14 cellular contexts compared by ENCODE assay signal in the genomic region with DNA sequence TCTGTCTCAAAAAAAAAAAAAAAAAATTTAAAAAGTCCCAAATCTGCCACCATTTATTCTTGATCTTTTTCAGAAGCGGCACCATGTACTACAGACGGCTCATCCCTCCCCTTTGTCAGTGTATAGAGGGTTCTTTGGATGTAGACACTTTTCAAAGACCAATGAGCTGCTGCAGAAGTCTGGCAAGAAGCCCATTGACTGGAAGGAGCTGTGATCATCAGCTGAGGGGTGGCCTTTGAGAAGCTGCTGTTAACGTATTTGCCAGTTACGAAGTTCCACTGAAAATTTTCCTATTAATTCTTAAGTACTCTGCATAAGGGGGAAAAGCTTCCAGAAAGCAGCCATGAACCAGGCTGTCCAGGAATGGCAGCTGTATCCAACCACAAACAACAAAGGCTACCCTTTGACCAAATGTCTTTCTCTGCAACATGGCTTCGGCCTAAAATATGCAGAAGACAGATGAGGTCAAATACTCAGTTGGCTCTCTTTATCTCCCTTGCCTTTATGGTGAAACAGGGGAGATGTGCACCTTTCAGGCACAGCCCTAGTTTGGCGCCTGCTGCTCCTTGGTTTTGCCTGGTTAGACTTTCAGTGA. TPM values are rescaled to one million over a fixed set of nuclear protein-coding genes. Genes with fewer than 3 reads are reported as not detected.
DNase-seq lines count a peak whose midpoint lies in the region; ATAC-seq and TF ChIP-seq lines count a peak whose summit lies in the region.
"Had no signal": no experiment of that assay in that cellular context is flagged by ENCODE, and none has a peak within 500 bp of the region (broad histone marks: within the 10 kb centered on the region; RNA-seq: fewer than 3 reads in every experiment).

No MANE protein-coding gene starts in this region.

- H3K27me3 Mint-ChIP-seq in naive thymus-derived CD8-positive, alpha-beta T cell: no peaks in the 10 kb centered on the region
- no peaks in the 10 kb centered on the region for H3K27me3 Mint-ChIP-seq in effector memory CD8-positive, alpha-beta T cell

- H3K4me3 Mint-ChIP-seq in naive thymus-derived CD8-positive, alpha-beta T cell: peak overlapping the region in 4 of 10 donors; percentile 73 to 88 (median 80)
- H3K4me3 Mint-ChIP-seq in effector memory CD8-positive, alpha-beta T cell: no peak overlapping the region

- DNase-seq in heart left ventricle (no peak), left ventricle myocardium superior (no peak), coronary artery (ENCODE audit: low spot score) (no peak), vagina (ENCODE audit: extremely low spot score in 2 of 2) (no peak), ovary (no peak)
- no peak for DNase-seq in naive thymus-derived CD8-positive, alpha-beta T cell
- no peak for DNase-seq in effector memory CD8-positive, alpha-beta T cell
- DNase-seq: activated naive CD4-positive, alpha-beta T cell treated with anti-CD3 and anti-CD28 coated beads, Interleukin-2, amount 50 U/mL, for 16 hours; Kasumi-1; mesendoderm; NCI-H526 treated with DMSO at 0.1 percent for 48 hours; stimulated activated CD4-positive, alpha-beta T cell treated with anti-CD3 and anti-CD28 coated beads, Interleukin-4, amount 100 ng/mL, for 4 hours had no signal

- H3K9me3 ChIP-seq in heart left ventricle: no peaks in the 10 kb centered on the region
- no peaks in the 10 kb centered on the region for H3K9me3 ChIP-seq in vagina
- no peaks in the 10 kb centered on the region for H3K9me3 ChIP-seq in ovary

- no peaks in the 10 kb centered on the region for H3K9me3 Mint-ChIP-seq in naive thymus-derived CD8-positive, alpha-beta T cell
- H3K9me3 Mint-ChIP-seq in effector memory CD8-positive, alpha-beta T cell: no peaks in the 10 kb centered on the region

- TF ChIP-seq EP300 in ovary (IDR thresholded peaks at IDR 0.05): no peak

- H3K27ac ChIP-seq in heart left ventricle: peak overlapping the region; percentile 88 to 99 (median 94)
- H3K27ac ChIP-seq in coronary artery: peak overlapping the region; percentile 81 to 94
- peak overlapping the region; percentile 91 for H3K27ac ChIP-seq in vagina
- H3K27ac ChIP-seq in ovary: peak overlapping the region in 1 of 2 donors; percentile 82
- H3K27ac ChIP-seq: VCaP had no signal

- peaks cover 0 to 27% (median 17%) of the 10 kb centered on the region in 4 donors for H3K4me1 Mint-ChIP-seq in naive thymus-derived CD8-positive, alpha-beta T cell
- H3K4me1 Mint-ChIP-seq in effector memory CD8-positive, alpha-beta T cell (ENCODE audit: low read depth in 2 of 2): peaks cover 0 to 8% of the 10 kb centered on the region in 2 donors

- ATAC-seq in heart left ventricle (no peak), left ventricle myocardium superior (no peak), HG02798 (IDR thresholded peaks at IDR 0.05; ENCODE audit: poor library complexity, unreplicated experiment) (no peak)
- no peak for ATAC-seq in naive thymus-derived CD8-positive, alpha-beta T cell
- ATAC-seq in effector memory CD8-positive, alpha-beta T cell (replicated peaks): no peak

- H3K4me1 ChIP-seq in heart left ventricle (peaks cover 0 to 42% (median 31%) of the 10 kb centered on the region in 12 donors), vagina (peaks cover 38% of the 10 kb centered on the region), ovary (ENCODE audit: insufficient read depth) (peaks cover 11% of the 10 kb centered on the region)

- TF ChIP-seq CTCF in heart left ventricle (IDR thresholded peaks at IDR 0.05) (no peak), coronary artery (IDR thresholded peaks at IDR 0.05) (no peak), vagina (IDR thresholded peaks at IDR 0.05) (no peak), ovary (IDR thresholded peaks at IDR 0.05) (no peak)

- peaks cover 0 to 40% (median 6%) of the 10 kb centered on the region in 3 donors for H3K36me3 Mint-ChIP-seq in naive thymus-derived CD8-positive, alpha-beta T cell
- H3K36me3 Mint-ChIP-seq in effector memory CD8-positive, alpha-beta T cell (ENCODE audit: insufficient read depth): peaks cover 34% of the 10 kb centered on the region

- H3K4me3 ChIP-seq in heart left ventricle (no peak overlapping the region), coronary artery (no peak overlapping the region), vagina (no peak overlapping the region), ovary (no peak overlapping the region)

- peaks cover 0 to 51% (median 42%) of the 10 kb centered on the region in 9 donors for H3K36me3 ChIP-seq in heart left ventricle
- H3K36me3 ChIP-seq in vagina: peaks cover 0 to 29% of the 10 kb centered on the region in 2 donors
- H3K36me3 ChIP-seq in ovary: no peaks in the 10 kb centered on the region

- peak overlapping the region in 9 of 10 donors; percentile 62 to 94 (median 85) for H3K27ac Mint-ChIP-seq in naive thymus-derived CD8-positive, alpha-beta T cell
- H3K27ac Mint-ChIP-seq in effector memory CD8-positive, alpha-beta T cell: no peak overlapping the region

- no peak for TF ChIP-seq POLR2A in heart left ventricle (IDR thresholded peaks at IDR 0.05)
- TF ChIP-seq POLR2A in vagina (IDR thresholded peaks at IDR 0.05): no peak
- no peak for TF ChIP-seq POLR2A in ovary (IDR thresholded peaks at IDR 0.05)

- POLR2A ChIA-PET in naive thymus-derived CD8-positive, alpha-beta T cell (lab: Charles Lee): no interaction called here

- H3K27me3 ChIP-seq in heart left ventricle (no peaks in the 10 kb centered on the region), vagina (no peaks in the 10 kb centered on the region), ovary (no peaks in the 10 kb centered on the region)

- intact Hi-C loops in heart left ventricle (cut with DNase I): loop anchor here in 7 of 10 donors (2.0 to 10.0 kb wide), 5 partner anchors 42 to 275 kb away; no protein-coding TSS in a partner anchor
- intact Hi-C loops in left ventricle myocardium superior (cut with micrococcal nuclease): no loop called here
- intact Hi-C loops in vagina (cut with DNase I): loop anchor here (5.0 kb wide), 1 partner anchor 42 kb away; no protein-coding TSS in a partner anchor
- intact Hi-C loops in ovary (cut with DNase I): loop anchor here in 3 of 4 donors (2.0 to 10.0 kb wide), 3 partner anchors 45 to 275 kb away; no protein-coding TSS in a partner anchor

- 87 to 92% (median 88%) methylated on average over 6 of the region's 6 CpGs for WGBS in heart left ventricle, 4 donors
- WGBS in ovary, 3 donors: 71 to 76% (median 72%) methylated on average over 6 of the region's 6 CpGs

RNA-seq across cellular contexts. Expression of gene ACACB, which starts 6.5 kb away (rescaled TPM):
- 100 to 1,000 TPM in 6 of 9 donors, 10 to 100 TPM in 3; 77.3 to 176 (median 135) TPM for total RNA-seq in heart left ventricle
- 100 to 1,000 TPM in 1 of 2 donors, 10 to 100 TPM in 1; 29.9 to 119 TPM for polyA plus RNA-seq in heart left ventricle
- 177 TPM for total RNA-seq in left ventricle myocardium superior
- total RNA-seq in naive thymus-derived CD8-positive, alpha-beta T cell: 10 to 100 TPM; 40.4 to 43.3 TPM
- polyA plus RNA-seq in naive thymus-derived CD8-positive, alpha-beta T cell: 1 to 10 TPM; 1.1 to 3.9 (median 2.9) TPM
- total RNA-seq in vagina: 130 TPM
- 10 to 100 TPM; 27.1 to 56.5 (median 40.9) TPM for total RNA-seq in ovary
- polyA plus RNA-seq in ovary: 10 to 100 TPM; 20.5 to 23.0 TPM

RNA-seq across cellular contexts. Expression of gene UNG, which starts 12.5 kb away (rescaled TPM):
- total RNA-seq in heart left ventricle (10 to 100 TPM; 20.9 to 37.8 (median 25.3) TPM), left ventricle myocardium superior (25.9 TPM), vagina (29.2 TPM), ovary (10 to 100 TPM; 13.5 to 25.4 (median 21.5) TPM)
- polyA plus RNA-seq in heart left ventricle (10 to 100 TPM; 14.5 to 27.8 TPM), ovary (10 to 100 TPM; 13.5 to 34.2 TPM)
- 10 to 100 TPM; 13.6 to 15.0 TPM for total RNA-seq in naive thymus-derived CD8-positive, alpha-beta T cell
- 10 to 100 TPM; 21.0 to 26.8 (median 24.0) TPM for polyA plus RNA-seq in naive thymus-derived CD8-positive, alpha-beta T cell

RNA-seq across cellular contexts. Expression of gene ALKBH2, which starts 16.6 kb away (rescaled TPM):
- 1 to 10 TPM; 5.1 to 9.4 (median 7.1) TPM for total RNA-seq in heart left ventricle
- polyA plus RNA-seq in heart left ventricle: 10 to 100 TPM; 16.8 to 18.0 TPM
- total RNA-seq in left ventricle myocardium superior: 6.6 TPM
- total RNA-seq in naive thymus-derived CD8-positive, alpha-beta T cell: 10 to 100 TPM; 20.8 to 23.2 TPM
- 10 to 100 TPM; 11.5 to 22.5 (median 19.1) TPM for polyA plus RNA-seq in naive thymus-derived CD8-positive, alpha-beta T cell
- 14.5 TPM for total RNA-seq in vagina
- 10 to 100 TPM; 11.3 to 26.4 (median 21.1) TPM for total RNA-seq in ovary
- 10 to 100 TPM; 11.7 to 24.8 TPM for polyA plus RNA-seq in ovary

RNA-seq across cellular contexts. Expression of gene USP30, which starts 57.5 kb away (rescaled TPM):
- total RNA-seq in heart left ventricle: 10 to 100 TPM in 8 of 9 donors, 1 to 10 TPM in 1; 9.8 to 29.9 (median 16.7) TPM
- polyA plus RNA-seq in heart left ventricle: 1 to 10 TPM; 7.1 to 7.2 TPM
- total RNA-seq in left ventricle myocardium superior: 13.6 TPM
- total RNA-seq in naive thymus-derived CD8-positive, alpha-beta T cell: 10 to 100 TPM in 1 of 2 experiments, 1 to 10 TPM in 1; 9.8 to 12.1 TPM
- polyA plus RNA-seq in naive thymus-derived CD8-positive, alpha-beta T cell: 10 to 100 TPM in 2 of 3 donors, 1 to 10 TPM in 1; 9.8 to 11.5 (median 10.2) TPM
- total RNA-seq in vagina: 15.5 TPM
- total RNA-seq in ovary: 10 to 100 TPM; 11.8 to 24.7 (median 21.0) TPM
- 10 to 100 TPM; 13.0 to 27.1 TPM for polyA plus RNA-seq in ovary

Comparison
In these comparisons a context has a peak if more than half of its experiments do, and no peak if none do; other contexts are left out.
1. H3K27ac Mint-ChIP-seq: peak in naive thymus-derived CD8-positive, alpha-beta T cell (9 of 10); none in effector memory CD8-positive, alpha-beta T cell (0 of 2).